In the genomic region with DNA sequence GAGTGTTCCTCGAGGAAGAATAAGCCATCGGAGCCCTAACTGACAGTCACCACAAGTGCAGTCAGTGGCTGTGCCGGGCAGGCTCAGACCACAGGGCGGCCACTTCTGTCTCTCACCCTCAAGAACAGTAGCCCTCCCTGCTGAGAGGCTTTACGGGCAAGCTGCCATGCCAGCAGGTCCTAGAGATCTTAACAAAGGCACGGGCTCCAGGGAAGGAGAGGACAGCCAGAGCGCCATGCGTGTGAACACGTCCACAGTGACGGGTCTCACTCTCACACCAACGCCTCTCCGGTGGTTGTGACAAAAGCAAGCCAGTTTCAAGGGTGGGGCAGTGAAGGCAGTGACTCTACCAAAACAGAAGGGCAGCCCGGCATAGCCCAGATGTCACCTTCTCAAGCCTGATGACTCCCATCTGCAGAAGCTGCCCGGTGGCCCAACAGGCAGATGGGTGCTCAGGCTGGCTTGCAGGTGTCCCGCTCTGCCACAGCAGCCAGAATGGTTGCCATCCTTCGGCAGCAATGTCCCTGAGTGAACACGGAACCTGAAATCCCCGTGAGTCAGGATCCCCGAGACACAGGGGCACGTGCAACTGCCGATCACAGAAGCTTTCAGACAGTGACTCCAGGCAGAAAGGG, we compare ENCODE assay signal across 8 cellular contexts.
A peak's percentile ranks its signal among the peaks of the same experiment; 100 is the strongest.
DNase-seq lines count a peak whose midpoint lies in the region; ATAC-seq lines count a peak whose summit lies in the region.
"Had no signal": no experiment of that assay in that cellular context is flagged by ENCODE, and none has a peak within 500 bp of the region (broad histone marks: within the 10 kb centered on the region; RNA-seq: fewer than 3 reads in every experiment).

No MANE protein-coding gene starts in this region.

- H3K9me3 Mint-ChIP-seq in T-cell = no peaks in the 10 kb centered on the region

- H3K4me1 Mint-ChIP-seq in T-cell = peaks cover 67 to 99% (median 88%) of the 10 kb centered on the region in 3 donors

- CTCF ChIA-PET in T-cell (lab: Charles Lee) = interaction anchor here in 1 of 2 donors (1.4 kb wide), 1 partner anchor 99 kb away, joined by 6 read pairs; no protein-coding TSS in a partner anchor

- H3K27ac ChIP-seq in substantia nigra (ENCODE audit: low read depth, low read length, poor library complexity, severe bottlenecking) = peak overlapping the region; percentile 98

- peak overlapping the region in 1 of 3 donors; percentile 63 for H3K4me3 Mint-ChIP-seq in T-cell

- DNase-seq in T-cell (peak in 5 of 34 experiments; percentile 11 to 49 (median 37)), left ventricle myocardium superior (peak; percentile 86), substantia nigra (lab: John Stamatoyannopoulos, UW) (peak in 6 of 49 donors; percentile 17 to 82 (median 39)), iPS-NIHi7 (ENCODE audit: extremely low spot score) (no peak)
- no peak for DNase-seq in activated T-cell treated with anti-CD3 and anti-CD28 coated beads, Interleukin-2, amount 50 U/mL, for 48 hours
- DNase-seq: activated naive CD4-positive, alpha-beta T cell treated with anti-CD3 and anti-CD28 coated beads, Interleukin-2, amount 50 U/mL, for 16 hours had no signal

- POLR2A ChIA-PET in T-cell (lab: Charles Lee) = no interaction called here

- ATAC-seq in GM21381 (IDR thresholded peaks at IDR 0.05; ENCODE audit: unreplicated experiment) (peak; percentile 10), T-cell (replicated peaks in 1 of 4) (no peak), left ventricle myocardium superior (peak; percentile 70), HG03095 (IDR thresholded peaks at IDR 0.05; ENCODE audit: unreplicated experiment) (no peak)

- intact Hi-C loops in left ventricle myocardium superior (cut with micrococcal nuclease) = loop anchor here (10.0 kb wide), 1 partner anchor 103 kb away; the partner anchor contains the start of gene FAM53B

- peaks cover 8% of the 10 kb centered on the region for H3K36me3 Mint-ChIP-seq in T-cell

- peak overlapping the region; percentile 90 to 99 for H3K27ac Mint-ChIP-seq in T-cell

- no peaks in the 10 kb centered on the region for H3K27me3 Mint-ChIP-seq in T-cell

Comparison
In these comparisons a context has a peak if more than half of its experiments do, and no peak if none do; other contexts are left out.
1. ATAC-seq: peak in GM21381 (single experiment) and left ventricle myocardium superior (single experiment); none in T-cell (0 of 4) and HG03095 (single experiment).